In the genomic region with DNA sequence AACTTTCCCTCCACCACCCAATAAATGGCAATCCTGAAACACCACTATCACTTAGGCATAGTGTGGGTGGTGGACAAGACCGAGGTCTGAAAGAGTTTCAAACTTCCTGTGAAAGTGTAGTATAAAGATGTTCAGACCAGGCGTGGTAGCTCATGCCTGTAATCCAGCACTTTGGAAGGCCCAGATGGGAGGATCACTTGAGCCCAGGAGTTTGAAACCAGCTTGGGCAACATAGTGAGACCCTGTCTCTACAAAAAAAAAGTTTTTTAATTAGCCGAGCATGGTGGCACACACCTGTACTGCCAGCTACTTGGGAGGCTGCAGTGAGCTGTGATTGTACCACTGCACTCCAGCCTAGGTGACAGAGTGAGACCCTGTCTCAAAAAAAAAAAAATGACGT, we compare ENCODE assay signal across 1 cellular context.
A peak's percentile ranks its signal among the peaks of the same experiment; 100 is the strongest.
TF ChIP-seq lines count a peak whose summit lies in the region.

No MANE protein-coding gene starts in this region.

TF ChIP-seq in HepG2, 621 proteins besides CTCF, POLR2A, EP300 and RAD21 (continued from another document):
- TF ChIP-seq KDM1A (CRISPR knock-in tag; IDR thresholded peaks at IDR 0.05) = 0 out of 2 replicates have a peak, but pooled peaks have one; percentile 26
